In the genomic region with DNA sequence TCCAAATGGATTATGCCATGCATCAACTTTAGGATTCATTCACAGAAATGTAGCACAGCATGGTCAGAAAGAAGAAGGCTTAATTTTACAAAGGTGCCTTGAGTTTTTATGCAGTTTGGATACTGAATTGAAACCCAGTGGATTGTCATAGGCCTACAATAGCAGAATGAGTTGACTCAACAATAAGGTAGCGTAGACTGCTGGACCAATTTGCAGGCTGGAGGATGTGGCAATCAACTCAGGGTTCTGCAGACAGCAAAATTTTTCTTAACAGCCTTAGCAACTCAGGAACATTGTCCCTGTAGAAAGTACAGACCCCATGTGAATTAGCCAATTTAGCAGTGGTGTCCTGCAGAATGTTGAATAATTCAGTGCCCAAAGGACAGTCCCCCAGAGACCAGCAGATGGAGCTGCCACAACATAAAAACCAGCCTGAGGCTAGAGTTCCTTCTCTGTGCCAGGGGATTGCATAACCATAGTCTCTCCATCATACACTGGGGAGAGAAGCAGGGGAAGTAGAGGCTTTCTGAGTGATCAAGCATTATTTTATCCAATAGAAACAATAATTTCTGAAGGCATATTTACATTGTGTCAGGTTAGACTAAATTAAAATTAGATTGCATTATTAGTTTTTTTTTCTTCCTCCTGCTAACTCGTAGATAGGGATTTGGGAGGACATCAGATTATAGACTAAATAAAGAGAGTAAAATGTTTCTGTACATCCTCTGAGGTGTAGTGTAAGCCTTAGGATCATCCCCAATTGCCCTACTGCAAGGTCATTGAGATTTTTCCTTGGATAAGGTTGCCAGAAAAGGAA, we compare ENCODE assay signal across 8 cellular contexts. TPM values are rescaled to one million over a fixed set of nuclear protein-coding genes. Genes with fewer than 3 reads are reported as not detected.
DNase-seq lines count a peak whose midpoint lies in the region; ATAC-seq and TF ChIP-seq lines count a peak whose summit lies in the region.

No MANE protein-coding gene starts in this region.

- ATAC-seq in activated B cell treated with CpG ODN at 0.5 μM for 24 hours (ENCODE audit: low read depth) (peak; percentile 52), GM21717 (IDR thresholded peaks at IDR 0.05; ENCODE audit: unreplicated experiment) (no peak)

- intact Hi-C loops in activated B cell treated with CpG ODN at 0.5 μM for 24 hours (cut with micrococcal nuclease) = loop anchor here (1.0 kb wide), 1 partner anchor 54 kb away; no protein-coding TSS in a partner anchor

- no peaks in the 10 kb centered on the region for H3K27me3 ChIP-seq in neutrophil

- no peaks in the 10 kb centered on the region for H3K27me3 Mint-ChIP-seq in activated B cell treated with CpG ODN at 0.5 μM for 24 hours
- H3K27me3 Mint-ChIP-seq in immature natural killer cell (ENCODE audit: low read depth in 3 of 3) = no peaks in the 10 kb centered on the region

- H3K4me3 Mint-ChIP-seq in activated B cell treated with CpG ODN at 0.5 μM for 24 hours (no peak overlapping the region), immature natural killer cell (no peak overlapping the region)

- H3K4me3 ChIP-seq in AG09309 (ENCODE audit: control insufficient read depth, low read depth, low read length) (no peak overlapping the region), GM12865 (ENCODE audit: low read depth, low read length) (no peak overlapping the region), foreskin fibroblast (ENCODE audit: low read depth in 1 of 2, low read length in 2 of 2) (no peak overlapping the region), neutrophil (ENCODE audit: low read depth in 1 of 2, low read length in 1 of 2) (no peak overlapping the region)

- H3K9me3 ChIP-seq in neutrophil = no peaks in the 10 kb centered on the region

- CTCF ChIA-PET in activated B cell treated with CpG ODN at 0.5 μM for 24 hours (lab: Charles Lee) = interaction anchor here (1.1 to 2.1 kb wide), 5 partner anchors 9 to 323 kb away, joined by 3 to 13 read pairs (median 3); no protein-coding TSS in a partner anchor

- peak overlapping the region; percentile 38 for H3K27ac ChIP-seq in neutrophil

- DNase-seq in AG09309 (ENCODE audit: low read depth) (peak; percentile 46), GM12865 (ENCODE audit: low read depth) (peak; percentile 33), NCI-H2029 treated with DMSO at 0.1 percent for 48 hours (lab: John Stamatoyannopoulos, UW) (peak; percentile 13), activated B cell treated with CpG ODN at 0.5 μM for 24 hours (no peak), foreskin fibroblast (peak; percentile 63 to 86), immature natural killer cell (no peak)

- H3K36me3 ChIP-seq in neutrophil = peaks cover 7% of the 10 kb centered on the region

- H3K4me1 Mint-ChIP-seq in activated B cell treated with CpG ODN at 0.5 μM for 24 hours (peaks cover 12% of the 10 kb centered on the region), immature natural killer cell (peaks cover 7 to 9% of the 10 kb centered on the region in 2 donors)

- H3K36me3 Mint-ChIP-seq in activated B cell treated with CpG ODN at 0.5 μM for 24 hours (ENCODE audit: low read depth) = peaks cover 14% of the 10 kb centered on the region
- H3K36me3 Mint-ChIP-seq in immature natural killer cell = peaks cover 0 to 5% (median 1%) of the 10 kb centered on the region in 3 donors

- POLR2A ChIA-PET in activated B cell treated with CpG ODN at 0.5 μM for 24 hours (lab: Charles Lee) = no interaction called here

- no peaks in the 10 kb centered on the region for H3K9me3 Mint-ChIP-seq in activated B cell treated with CpG ODN at 0.5 μM for 24 hours
- no peaks in the 10 kb centered on the region for H3K9me3 Mint-ChIP-seq in immature natural killer cell

- no peak overlapping the region for H3K27ac Mint-ChIP-seq in activated B cell treated with CpG ODN at 0.5 μM for 24 hours
- H3K27ac Mint-ChIP-seq in immature natural killer cell = peak overlapping the region in 3 of 6 donors; percentile 21 to 56 (median 23)

- TF ChIP-seq CTCF in AG09309 (IDR thresholded peaks at IDR 0.05; ENCODE audit: control insufficient read depth, insufficient read depth, low read depth, low read length, missing control alignments) = peak; percentile 72
- peak; percentile 25 for TF ChIP-seq CTCF in GM12865 (IDR thresholded peaks at IDR 0.05; ENCODE audit: insufficient read depth, low read depth, low read length, missing control alignments)
- no peak for TF ChIP-seq CTCF in activated B cell treated with CpG ODN at 0.5 μM for 24 hours (IDR thresholded peaks at IDR 0.05)
- TF ChIP-seq CTCF in foreskin fibroblast (IDR thresholded peaks at IDR 0.05; ENCODE audit: low read depth, low read length) = peak; percentile 65
- TF ChIP-seq CTCF in neutrophil (IDR thresholded peaks at IDR 0.05) = peak; percentile 59

- peaks cover 0 to 5% of the 10 kb centered on the region in 2 experiments for H3K4me1 ChIP-seq in neutrophil (ENCODE audit: control insufficient read depth in 1 of 2, insufficient read depth in 1 of 2, low read depth in 1 of 2, low read length in 1 of 2)

RNA-seq across cellular contexts. Expression of gene MRPL17, which starts 20.3 kb away (rescaled TPM):
- 34.1 and 34.2 TPM in 2 replicates for total RNA-seq in activated B cell treated with CpG ODN at 0.5 μM for 24 hours
- polyA plus RNA-seq in immature natural killer cell = 10 to 100 TPM in 2 of 3 donors, 1 to 10 TPM in 1; 4.6 to 17.0 (median 13.7) TPM

RNA-seq across cellular contexts. Expression of gene DCHS1, which starts 47.8 kb away (rescaled TPM):
- total RNA-seq in activated B cell treated with CpG ODN at 0.5 μM for 24 hours = 0.17 and 0.22 TPM in 2 replicates
- under 1 TPM in 2 of 3 donors, not detected in 1; 0.10 to 0.11 TPM for polyA plus RNA-seq in immature natural killer cell

Comparison
In these comparisons a context has a peak if more than half of its experiments do, and no peak if none do; other contexts are left out.
1. DNase-seq: peak in AG09309 (single experiment), GM12865 (single experiment), NCI-H2029 treated with DMSO at 0.1 percent for 48 hours (single experiment) and foreskin fibroblast (2 of 2); none in activated B cell treated with CpG ODN at 0.5 μM for 24 hours (single experiment) and immature natural killer cell (0 of 3).